8 cellular contexts compared by ENCODE assay signal in the genomic region with DNA sequence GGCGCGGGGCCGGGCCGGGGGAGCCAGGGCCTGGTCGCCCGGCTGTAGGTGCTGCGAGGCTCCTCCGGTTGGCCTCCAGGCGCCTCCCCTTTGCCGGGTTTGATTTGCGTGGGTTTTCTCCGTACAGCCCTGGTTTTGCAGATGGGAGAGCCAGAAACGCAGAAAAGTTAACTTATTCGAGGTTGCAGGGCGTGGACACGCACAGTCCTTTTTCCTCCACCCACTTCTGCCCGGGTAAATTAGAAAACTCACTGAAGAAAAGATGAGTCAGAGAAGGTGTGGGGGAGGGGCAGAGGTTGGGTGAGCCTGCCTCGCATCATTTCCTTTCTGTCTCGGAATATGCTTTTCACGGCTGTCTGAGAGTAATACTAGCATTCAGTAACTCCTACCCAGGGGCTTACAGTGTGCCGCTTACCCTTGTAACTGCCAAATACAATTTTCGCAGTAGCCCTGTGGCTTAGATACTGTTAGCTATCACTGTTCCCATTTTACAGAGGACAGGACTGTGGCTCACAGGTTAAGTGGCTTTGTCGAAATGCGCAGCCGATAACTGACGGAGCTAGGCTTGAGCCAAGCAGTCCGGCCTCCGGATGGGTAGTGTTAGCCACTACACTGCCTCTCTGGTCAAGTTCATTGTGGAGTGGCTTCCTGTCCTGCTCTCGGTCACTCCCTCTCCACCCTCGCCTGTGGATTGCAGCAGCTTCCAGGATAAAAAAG. TPM values are rescaled to one million over a fixed set of nuclear protein-coding genes. Genes with fewer than 3 reads are reported as not detected.
DNase-seq lines count a peak whose midpoint lies in the region; ATAC-seq and TF ChIP-seq lines count a peak whose summit lies in the region.

No MANE protein-coding gene starts in this region.

- peak overlapping the region; percentile 97 for H3K4me3 Mint-ChIP-seq in activated CD4-positive, alpha-beta memory T cell treated with anti-CD3 and anti-CD28 coated beads, Interleukin-2, amount 10 ng/mL, durations not matched to agents 7 days and 5 days
- H3K4me3 Mint-ChIP-seq in effector memory CD8-positive, alpha-beta T cell, result peak overlapping the region; percentile 90 to 93
- H3K4me3 Mint-ChIP-seq in mesothelial cell of epicardium, result peak overlapping the region; percentile 90

- TF ChIP-seq CTCF in mesothelial cell of epicardium (IDR thresholded peaks at IDR 0.05; ENCODE audit: unreplicated experiment), result no peak

- CTCF ChIA-PET in activated CD4-positive, alpha-beta memory T cell treated with anti-CD3 and anti-CD28 coated beads, Interleukin-2, amount 10 ng/mL, durations not matched to agents 7 days and 5 days (lab: Charles Lee), result no interaction called here

- TF ChIP-seq POLR2A in GM18505 (IDR thresholded peaks at IDR 0.05; ENCODE audit: borderline replicate concordance, extremely low read depth, insufficient read depth, insufficient read length), result peak; percentile 24

- POLR2A ChIA-PET in activated CD4-positive, alpha-beta memory T cell treated with anti-CD3 and anti-CD28 coated beads, Interleukin-2, amount 10 ng/mL, durations not matched to agents 7 days and 5 days (lab: Charles Lee), result interaction anchor here (0.9 to 1.9 kb wide), 9 partner anchors 23 to 907 kb away, joined by 3 to 9 read pairs (median 4); partner anchors contain the start of genes LTO1 and PPFIA1

- no peaks in the 10 kb centered on the region for H3K9me3 Mint-ChIP-seq in activated CD4-positive, alpha-beta memory T cell treated with anti-CD3 and anti-CD28 coated beads, Interleukin-2, amount 10 ng/mL, durations not matched to agents 7 days and 5 days
- no peaks in the 10 kb centered on the region for H3K9me3 Mint-ChIP-seq in effector memory CD8-positive, alpha-beta T cell
- no peaks in the 10 kb centered on the region for H3K9me3 Mint-ChIP-seq in mesothelial cell of epicardium

- peak overlapping the region; percentile 99 for H3K27ac Mint-ChIP-seq in activated CD4-positive, alpha-beta memory T cell treated with anti-CD3 and anti-CD28 coated beads, Interleukin-2, amount 10 ng/mL, durations not matched to agents 7 days and 5 days
- peak overlapping the region; percentile 98 to 99 for H3K27ac Mint-ChIP-seq in effector memory CD8-positive, alpha-beta T cell
- peak overlapping the region; percentile 95 for H3K27ac Mint-ChIP-seq in mesothelial cell of epicardium

- DNase-seq in NCI-H226 (peak; percentile 76), mesothelial cell of epicardium (ENCODE audit: low spot score in 2 of 2, unreplicated experiment in 2 of 2) (peak in 1 of 2 experiments; percentile 57)
- DNase-seq in activated CD4-positive, alpha-beta memory T cell treated with anti-CD3 and anti-CD28 coated beads, Interleukin-2, amount 10 ng/mL, durations not matched to agents 7 days and 5 days, result peak; percentile 90
- peak; percentile 86 to 93 (median 92) for DNase-seq in effector memory CD8-positive, alpha-beta T cell
- peak; percentile 58 for DNase-seq in stimulated activated CD8-positive, alpha-beta memory T cell treated with anti-CD3 and anti-CD28 coated beads, Interleukin-15, amount 100 ng/mL, for 24 hours (ENCODE audit: low read depth)

- H3K36me3 Mint-ChIP-seq in activated CD4-positive, alpha-beta memory T cell treated with anti-CD3 and anti-CD28 coated beads, Interleukin-2, amount 10 ng/mL, durations not matched to agents 7 days and 5 days (ENCODE audit: low read depth), result peaks cover 47% of the 10 kb centered on the region
- H3K36me3 Mint-ChIP-seq in effector memory CD8-positive, alpha-beta T cell (ENCODE audit: insufficient read depth), result peaks cover 65% of the 10 kb centered on the region
- peaks cover 12% of the 10 kb centered on the region for H3K36me3 Mint-ChIP-seq in mesothelial cell of epicardium

- peak; percentile 37 for ATAC-seq in GM18505 (IDR thresholded peaks at IDR 0.05; ENCODE audit: unreplicated experiment)
- ATAC-seq in HG02763 (IDR thresholded peaks at IDR 0.05; ENCODE audit: unreplicated experiment), result peak; percentile 21
- peak; percentile 77 for ATAC-seq in effector memory CD8-positive, alpha-beta T cell (replicated peaks)
- ATAC-seq in HG03571 (IDR thresholded peaks at IDR 0.05; ENCODE audit: unreplicated experiment), result no peak

- H3K27me3 Mint-ChIP-seq in activated CD4-positive, alpha-beta memory T cell treated with anti-CD3 and anti-CD28 coated beads, Interleukin-2, amount 10 ng/mL, durations not matched to agents 7 days and 5 days, result peaks cover 6% of the 10 kb centered on the region
- H3K27me3 Mint-ChIP-seq in effector memory CD8-positive, alpha-beta T cell, result no peaks in the 10 kb centered on the region
- peaks cover 3% of the 10 kb centered on the region for H3K27me3 Mint-ChIP-seq in mesothelial cell of epicardium (ENCODE audit: low read depth)

- peaks cover 40% of the 10 kb centered on the region for H3K4me1 Mint-ChIP-seq in activated CD4-positive, alpha-beta memory T cell treated with anti-CD3 and anti-CD28 coated beads, Interleukin-2, amount 10 ng/mL, durations not matched to agents 7 days and 5 days
- peaks cover 33 to 43% of the 10 kb centered on the region in 2 donors for H3K4me1 Mint-ChIP-seq in effector memory CD8-positive, alpha-beta T cell (ENCODE audit: low read depth in 2 of 2)
- peaks cover 21% of the 10 kb centered on the region for H3K4me1 Mint-ChIP-seq in mesothelial cell of epicardium

RNA-seq across cellular contexts. Expression of gene FADD, which starts 0.8 kb away (rescaled TPM):
- 10 to 100 TPM; 39.5 to 39.8 TPM for total RNA-seq in activated CD4-positive, alpha-beta memory T cell treated with anti-CD3 and anti-CD28 coated beads, Interleukin-2, amount 10 ng/mL, durations not matched to agents 7 days and 5 days
- 20.8 to 21.7 TPM (median 20.9 TPM) in 3 replicates for total RNA-seq in mesothelial cell of epicardium
